ENCODE assay signal across 1 cellular context in genomic region chr3:10370429-10370828, GRCh38.
TF ChIP-seq lines count a peak whose summit lies in the region.

No MANE protein-coding gene starts in this region.

TF ChIP-seq in WTC11, 78 proteins besides CTCF, POLR2A, EP300 and RAD21 (continued from another document):
- TF ChIP-seq FOXP4 (CRISPR knock-in tag; IDR thresholded peaks at IDR 0.05) = no peak
- no peak for TF ChIP-seq TCF7 (CRISPR knock-in tag; IDR thresholded peaks at IDR 0.05; ENCODE audit: low read depth)
- no peak for TF ChIP-seq TEAD1 (CRISPR knock-in tag; IDR thresholded peaks at IDR 0.05)
- no peak for TF ChIP-seq GTF2I (CRISPR knock-in tag; conservative IDR thresholded peaks at IDR 0.05)
- no peak for TF ChIP-seq ZNF219 (CRISPR knock-in tag; IDR thresholded peaks at IDR 0.05; ENCODE audit: borderline replicate concordance)
